In the genomic region with DNA sequence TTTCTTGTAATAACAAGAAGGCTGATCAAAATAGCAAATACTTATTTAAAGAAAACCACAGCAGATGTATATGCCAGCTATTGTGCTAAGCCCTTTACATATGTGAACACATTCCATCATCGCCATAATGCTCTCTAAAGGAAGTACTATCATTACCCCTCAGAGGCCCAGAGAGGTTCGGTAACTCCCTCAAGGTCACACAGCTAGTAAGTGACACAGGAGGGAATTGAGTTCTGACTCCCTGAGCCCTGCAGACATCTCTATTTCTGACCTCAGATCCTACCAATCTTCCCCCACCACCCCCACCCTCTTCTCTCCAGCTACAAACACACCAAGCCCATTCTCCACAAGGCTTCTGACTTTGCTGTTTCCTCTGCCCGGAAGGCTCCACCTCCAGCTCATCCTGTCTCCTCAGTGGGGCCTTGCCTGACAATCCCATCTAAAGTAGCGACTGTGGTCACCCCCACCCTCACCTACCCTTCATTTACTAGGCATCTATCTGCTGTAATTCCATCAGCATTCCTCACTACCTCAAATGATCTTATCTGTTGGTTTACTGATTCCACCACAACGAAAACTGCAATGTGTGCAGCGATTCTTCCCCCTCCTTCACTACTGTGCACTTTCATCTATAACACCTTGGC, we compare ENCODE assay signal across 15 cellular contexts.
"Had no signal": no experiment of that assay in that cellular context is flagged by ENCODE, and none has a peak within 500 bp of the region (broad histone marks: within the 10 kb centered on the region; RNA-seq: fewer than 3 reads in every experiment).

No MANE protein-coding gene starts in this region.

- H3K4me3 Mint-ChIP-seq: activated naive CD4-positive, alpha-beta T cell treated with anti-CD3 and anti-CD28 coated beads, Interleukin-2, amount 50 U/mL, for 24 hours; memory B cell; naive thymus-derived CD4-positive, alpha-beta T cell; stimulated activated naive B cell treated with anti-CD40 and anti-IgM and Interleukin-4, amounts not matched to agents 10 μg/mL and 1 μg/mL and 100 μg/mL, for 72 hours; T-helper 1 cell treated with Interleukin-12 subunit alpha and Interleukin-12 subunit beta and Interleukin-4 antibody, amounts not matched to agents 30 μg/mL and 1 μg/mL, for 36 hours had no signal

- H3K27ac Mint-ChIP-seq: activated naive CD4-positive, alpha-beta T cell treated with anti-CD3 and anti-CD28 coated beads, Interleukin-2, amount 50 U/mL, for 24 hours; memory B cell; naive thymus-derived CD4-positive, alpha-beta T cell; stimulated activated naive B cell treated with anti-CD40 and anti-IgM and Interleukin-4, amounts not matched to agents 10 μg/mL and 1 μg/mL and 100 μg/mL, for 72 hours; T-helper 1 cell treated with Interleukin-12 subunit alpha and Interleukin-12 subunit beta and Interleukin-4 antibody, amounts not matched to agents 30 μg/mL and 1 μg/mL, for 36 hours had no signal

- H3K4me3 ChIP-seq: ascending aorta, gastrocnemius medialis, sigmoid colon, spleen, thoracic aorta had no signal

- H3K36me3 ChIP-seq: ascending aorta, gastrocnemius medialis, sigmoid colon, spleen, thoracic aorta had no signal

- H3K4me1 Mint-ChIP-seq: memory B cell; stimulated activated naive B cell treated with anti-CD40 and anti-IgM and Interleukin-4, amounts not matched to agents 10 μg/mL and 1 μg/mL and 100 μg/mL, for 72 hours had no signal

- H3K4me1 ChIP-seq: ascending aorta, sigmoid colon had no signal

- H3K9me3 ChIP-seq: ascending aorta, gastrocnemius medialis, sigmoid colon, spleen, thoracic aorta had no signal

- H3K27ac ChIP-seq: ascending aorta, gastrocnemius medialis, parathyroid adenoma, sigmoid colon, spleen, thoracic aorta had no signal

- H3K27me3 Mint-ChIP-seq: activated naive CD4-positive, alpha-beta T cell treated with anti-CD3 and anti-CD28 coated beads, Interleukin-2, amount 50 U/mL, for 24 hours; naive thymus-derived CD4-positive, alpha-beta T cell; stimulated activated naive B cell treated with anti-CD40 and anti-IgM and Interleukin-4, amounts not matched to agents 10 μg/mL and 1 μg/mL and 100 μg/mL, for 72 hours had no signal

- H3K36me3 Mint-ChIP-seq: activated naive CD4-positive, alpha-beta T cell treated with anti-CD3 and anti-CD28 coated beads, Interleukin-2, amount 50 U/mL, for 24 hours; memory B cell; naive thymus-derived CD4-positive, alpha-beta T cell; stimulated activated naive B cell treated with anti-CD40 and anti-IgM and Interleukin-4, amounts not matched to agents 10 μg/mL and 1 μg/mL and 100 μg/mL, for 72 hours had no signal

- H3K27me3 ChIP-seq: ascending aorta, gastrocnemius medialis, spleen had no signal

- H3K9me3 Mint-ChIP-seq: activated naive CD4-positive, alpha-beta T cell treated with anti-CD3 and anti-CD28 coated beads, Interleukin-2, amount 50 U/mL, for 24 hours; memory B cell; naive thymus-derived CD4-positive, alpha-beta T cell; stimulated activated naive B cell treated with anti-CD40 and anti-IgM and Interleukin-4, amounts not matched to agents 10 μg/mL and 1 μg/mL and 100 μg/mL, for 72 hours; T-helper 1 cell treated with Interleukin-12 subunit alpha and Interleukin-12 subunit beta and Interleukin-4 antibody, amounts not matched to agents 30 μg/mL and 1 μg/mL, for 36 hours had no signal

- DNase-seq: activated CD4-positive, alpha-beta T cell treated with anti-CD3 and anti-CD28 coated beads, Interleukin-2, amount 50 U/mL, for 4 hours; activated gamma-delta T cell; cortex of kidney; gastrocnemius medialis; left ventricle myocardium superior; naive thymus-derived CD4-positive, alpha-beta T cell; spleen; stimulated activated naive B cell treated with anti-CD40 and anti-IgM and Interleukin-4, amounts not matched to agents 10 μg/mL and 1 μg/mL and 100 μg/mL, for 72 hours had no signal
